19 cellular contexts compared by ENCODE assay signal in genomic region chr14:61467281-61467680, GRCh38.
DNase-seq lines count a peak whose midpoint lies in the region; ATAC-seq and TF ChIP-seq lines count a peak whose summit lies in the region.
"Had no signal": no experiment of that assay in that cellular context is flagged by ENCODE, and none has a peak within 500 bp of the region (broad histone marks: within the 10 kb centered on the region; RNA-seq: fewer than 3 reads in every experiment).

No MANE protein-coding gene starts in this region.

- no peaks in the 10 kb centered on the region for H3K27me3 ChIP-seq in GM23338 (ENCODE audit: insufficient read depth)
- no peaks in the 10 kb centered on the region for H3K27me3 ChIP-seq in naive thymus-derived CD4-positive, alpha-beta T cell (ENCODE audit: control insufficient read depth in 2 of 2, insufficient read depth in 2 of 2, low read length in 2 of 2)
- H3K27me3 ChIP-seq: ovary, thyroid gland had no signal

- no peaks in the 10 kb centered on the region for H3K36me3 ChIP-seq in GM23338 (ENCODE audit: insufficient read depth)
- peaks cover 0 to 50% (median 22%) of the 10 kb centered on the region in 3 experiments for H3K36me3 ChIP-seq in naive thymus-derived CD4-positive, alpha-beta T cell (ENCODE audit: control insufficient read depth in 2 of 3, insufficient read depth in 3 of 3, low read length in 3 of 3)
- H3K36me3 ChIP-seq: ovary, thyroid gland had no signal

- H3K4me1 ChIP-seq in GM23338 (ENCODE audit: insufficient read depth): peaks cover 64% of the 10 kb centered on the region
- H3K4me1 ChIP-seq in naive thymus-derived CD4-positive, alpha-beta T cell (ENCODE audit: control insufficient read depth in 2 of 2, insufficient read depth in 2 of 2, low read length in 2 of 2): peaks cover 33 to 38% of the 10 kb centered on the region in 2 donors

- H3K4me2 ChIP-seq in GM23338: peak overlapping the region; percentile 69; the same call in 1 of the 2 replicates

- H3K4me3 Mint-ChIP-seq in CD14-positive monocyte: peak overlapping the region in 1 of 2 donors; percentile 52
- no peak overlapping the region for H3K4me3 Mint-ChIP-seq in GM23338
- peak overlapping the region in 1 of 2 donors; percentile 29 for H3K4me3 Mint-ChIP-seq in effector memory CD8-positive, alpha-beta T cell
- no peak overlapping the region for H3K4me3 Mint-ChIP-seq in naive thymus-derived CD4-positive, alpha-beta T cell
- H3K4me3 Mint-ChIP-seq: endodermal cell, mesothelial cell of epicardium had no signal

- H3K27ac Mint-ChIP-seq in CD14-positive monocyte (peak overlapping the region in 6 of 7 donors; percentile 14 to 72 (median 60)), GM23338 (no peak overlapping the region)
- peak overlapping the region; percentile 77 to 95 for H3K27ac Mint-ChIP-seq in effector memory CD8-positive, alpha-beta T cell
- peak overlapping the region in 8 of 9 donors; percentile 58 to 100 (median 94) for H3K27ac Mint-ChIP-seq in naive thymus-derived CD4-positive, alpha-beta T cell
- H3K27ac Mint-ChIP-seq: activated T-helper 2 cell treated with anti-CD3 and anti-CD28 coated beads, Interferon-gamma antibody, Interleukin-2, Interleukin-4, amounts not matched to agents 10 μg/mL and 5 μg/mL and 100 μg/mL, durations not matched to agents 14 hours and 24 hours and 36 hours; mesothelial cell of epicardium had no signal

- POLR2A ChIA-PET in naive thymus-derived CD4-positive, alpha-beta T cell (lab: Charles Lee): interaction anchor here (0.7 kb wide), 1 partner anchor 128 kb away, joined by 3 read pairs; no protein-coding TSS in a partner anchor

- H3K9me3 ChIP-seq in naive thymus-derived CD4-positive, alpha-beta T cell (ENCODE audit: control insufficient read depth in 2 of 3, low read length in 3 of 3): no peaks in the 10 kb centered on the region
- H3K9me3 ChIP-seq: ovary, thyroid gland had no signal

- H3K9me2 ChIP-seq in GM23338 (ENCODE audit: insufficient read depth): no peaks in the 10 kb centered on the region

- no peaks in the 10 kb centered on the region for H4K20me1 ChIP-seq in GM23338 (replicated peaks; ENCODE audit: insufficient read depth)

- CTCF ChIA-PET in naive thymus-derived CD4-positive, alpha-beta T cell (lab: Charles Lee): interaction anchor here (1.0 kb wide), 1 partner anchor 658 kb away, joined by 3 read pairs; no protein-coding TSS in a partner anchor

- DNase-seq in CD14-positive monocyte (ENCODE audit: low spot score) (no peak), GM23338 (ENCODE audit: low spot score) (no peak), NCI-H2227 (lab: John Stamatoyannopoulos, UW; ENCODE audit: unreplicated experiment) (no peak), NCI-H2081 treated with DMSO at 0.1 percent for 48 hours (lab: John Stamatoyannopoulos, UW) (no peak)
- DNase-seq in effector memory CD8-positive, alpha-beta T cell: no peak
- no peak for DNase-seq in naive thymus-derived CD4-positive, alpha-beta T cell
- DNase-seq: activated CD4-positive, alpha-beta T cell treated with anti-CD3 and anti-CD28 coated beads for 1 hour; endodermal cell; Karpas-422; NCI-H524; ovary; stimulated activated CD4-positive, alpha-beta T cell treated with anti-CD3 and anti-CD28 coated beads, Interleukin-15, amount 100 ng/mL, for 24 hours; thyroid gland had no signal

- H2AFZ ChIP-seq in GM23338: peak overlapping the region; percentile 53; the same call in 1 of the 2 replicates

- intact Hi-C loops in CD14-positive monocyte (cut with micrococcal nuclease): no loop called here
- intact Hi-C loops in naive thymus-derived CD4-positive, alpha-beta T cell (cut with micrococcal nuclease): loop anchor here in 1 of 2 donors (5.0 kb wide), 1 partner anchor 650 kb away; no protein-coding TSS in a partner anchor

- H3K27me3 Mint-ChIP-seq in CD14-positive monocyte (ENCODE audit: low read depth in 3 of 3): peaks cover 0 to 2% (median 2%) of the 10 kb centered on the region in 3 donors
- H3K27me3 Mint-ChIP-seq in GM23338 (ENCODE audit: insufficient read depth, low read depth, poor library complexity): peaks cover 4% of the 10 kb centered on the region
- no peaks in the 10 kb centered on the region for H3K27me3 Mint-ChIP-seq in effector memory CD8-positive, alpha-beta T cell
- no peaks in the 10 kb centered on the region for H3K27me3 Mint-ChIP-seq in naive thymus-derived CD4-positive, alpha-beta T cell

- H3K4me3 ChIP-seq in GM23338: peak overlapping the region; percentile 15; the same call in 1 of the 2 replicates
- no peak overlapping the region for H3K4me3 ChIP-seq in naive thymus-derived CD4-positive, alpha-beta T cell (ENCODE audit: low read length)
- H3K4me3 ChIP-seq: ovary, thyroid gland had no signal

- no peaks in the 10 kb centered on the region for H3K79me2 ChIP-seq in GM23338 (replicated peaks; ENCODE audit: insufficient read depth)

- H3K36me3 Mint-ChIP-seq in CD14-positive monocyte (peaks cover 29 to 44% of the 10 kb centered on the region in 2 donors), GM23338 (ENCODE audit: low read depth) (peaks cover 3% of the 10 kb centered on the region; the same call in 1 of the 3 replicates)
- peaks cover 86% of the 10 kb centered on the region for H3K36me3 Mint-ChIP-seq in effector memory CD8-positive, alpha-beta T cell (ENCODE audit: insufficient read depth)
- H3K36me3 Mint-ChIP-seq in naive thymus-derived CD4-positive, alpha-beta T cell: peaks cover 15 to 41% (median 32%) of the 10 kb centered on the region in 5 donors

- TF ChIP-seq CTCF in CD14-positive monocyte (IDR thresholded peaks at IDR 0.05): no peak
- no peak for TF ChIP-seq CTCF in GM23338 (conservative IDR thresholded peaks at IDR 0.05; ENCODE audit: low read depth in 2 of 2)

- peaks cover 41% of the 10 kb centered on the region for H3K4me1 Mint-ChIP-seq in CD14-positive monocyte
- H3K4me1 Mint-ChIP-seq in GM23338: peaks cover 57% of the 10 kb centered on the region
- H3K4me1 Mint-ChIP-seq in effector memory CD8-positive, alpha-beta T cell (ENCODE audit: low read depth in 2 of 2): peaks cover 55 to 81% of the 10 kb centered on the region in 2 donors
- peaks cover 46 to 95% (median 92%) of the 10 kb centered on the region in 7 donors for H3K4me1 Mint-ChIP-seq in naive thymus-derived CD4-positive, alpha-beta T cell

- H3K9me3 Mint-ChIP-seq in CD14-positive monocyte: peaks cover 0 to 3% (median 0%) of the 10 kb centered on the region in 7 donors
- peaks cover 3% of the 10 kb centered on the region; the same call in 1 of the 3 replicates for H3K9me3 Mint-ChIP-seq in GM23338
- H3K9me3 Mint-ChIP-seq in effector memory CD8-positive, alpha-beta T cell: no peaks in the 10 kb centered on the region
- H3K9me3 Mint-ChIP-seq in naive thymus-derived CD4-positive, alpha-beta T cell: peaks cover 0 to 8% (median 0%) of the 10 kb centered on the region in 11 donors

- peak overlapping the region; percentile 7; the same call in 1 of the 2 replicates for H3K27ac ChIP-seq in GM23338 (ENCODE audit: low read depth)
- peak overlapping the region; percentile 37 for H3K27ac ChIP-seq in naive thymus-derived CD4-positive, alpha-beta T cell (ENCODE audit: low read depth, low read length)
- H3K27ac ChIP-seq: C4-2B, ovary, thyroid gland had no signal

- H3F3A ChIP-seq in GM23338 (replicated peaks; ENCODE audit: low read depth): peaks cover 2% of the 10 kb centered on the region; the same call in 1 of the 2 replicates

- no peak for ATAC-seq in GM23338
- no peak for ATAC-seq in effector memory CD8-positive, alpha-beta T cell (replicated peaks)
- ATAC-seq in naive thymus-derived CD4-positive, alpha-beta T cell: no peak
- no peak for ATAC-seq in GM21528 (IDR thresholded peaks at IDR 0.05; ENCODE audit: low FRiP score, unreplicated experiment)
- ATAC-seq in GM18873 (IDR thresholded peaks at IDR 0.05; ENCODE audit: low FRiP score, unreplicated experiment): no peak
- ATAC-seq: Panc1 had no signal

TF ChIP-seq in GM23338, 12 proteins besides CTCF, POLR2A, EP300 and RAD21 (continues in another document):
- no peak for TF ChIP-seq POLR2AphosphoS5 (IDR thresholded peaks at IDR 0.05; ENCODE audit: low read depth)
